Comparison of ENCODE assay signal across 17 cellular contexts in the genomic region with DNA sequence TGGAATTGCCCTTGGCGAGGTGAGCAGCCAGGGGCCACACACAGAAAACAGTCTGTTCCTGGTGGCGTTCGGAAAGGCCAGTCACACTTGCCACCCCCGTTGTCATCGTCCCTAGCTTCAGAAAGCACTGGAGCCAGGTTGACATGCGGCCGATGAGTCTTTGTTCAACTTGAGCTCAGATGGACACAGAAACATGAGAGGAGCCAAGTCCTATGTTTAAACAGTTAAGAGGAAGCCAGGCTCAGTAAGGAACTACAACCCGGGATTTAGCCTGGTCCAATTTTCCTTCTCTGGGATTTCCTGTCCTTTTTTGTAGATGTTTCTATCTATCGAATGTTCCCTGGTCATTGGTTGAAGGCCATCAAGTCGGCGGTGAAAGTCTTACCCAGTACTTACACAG. TPM values are rescaled to one million over a fixed set of nuclear protein-coding genes. Genes with fewer than 3 reads are reported as not detected.
DNase-seq lines count a peak whose midpoint lies in the region; TF ChIP-seq lines count a peak whose summit lies in the region.
"Had no signal": no experiment of that assay in that cellular context is flagged by ENCODE, and none has a peak within 500 bp of the region (broad histone marks: within the 10 kb centered on the region; RNA-seq: fewer than 3 reads in every experiment).

No MANE protein-coding gene starts in this region.

- WGBS in endodermal cell (ENCODE audit: insufficient coverage in 1 of 2, insufficient read length in 1 of 2), 2 experiments: 94 to 95% methylated on average over 11 of the region's 11 CpGs
- WGBS in liver: 53% methylated on average over 11 of the region's 11 CpGs

- peaks cover 47% of the 10 kb centered on the region for H3K4me1 Mint-ChIP-seq in endodermal cell
- peaks cover 85% of the 10 kb centered on the region for H3K4me1 Mint-ChIP-seq in nephron progenitor cell

- H3K9ac ChIP-seq in endodermal cell (ENCODE audit: extremely low read depth, low read length, poor library complexity, severe bottlenecking) (no peak overlapping the region), liver (ENCODE audit: low read depth in 1 of 2, low read length in 2 of 2) (no peak overlapping the region)

- no peaks in the 10 kb centered on the region for H3K9me3 ChIP-seq in WERI-Rb-1 (ENCODE audit: severe bottlenecking)
- H3K9me3 ChIP-seq in endodermal cell (ENCODE audit: control insufficient read depth, low read length): no peaks in the 10 kb centered on the region
- H3K9me3 ChIP-seq in liver (ENCODE audit: control insufficient read depth in 4 of 4, low read length in 3 of 4): no peaks in the 10 kb centered on the region
- H3K9me3 ChIP-seq: A549, Caco-2 had no signal

- TF ChIP-seq CTCF in WERI-Rb-1 (IDR thresholded peaks at IDR 0.05; ENCODE audit: low read depth, low read length): no peak
- TF ChIP-seq CTCF in endodermal cell (conservative IDR thresholded peaks at IDR 0.05): no peak
- TF ChIP-seq CTCF in liver (IDR thresholded peaks at IDR 0.05; ENCODE audit: low read depth, low read length, missing input control): no peak
- TF ChIP-seq CTCF in nephron progenitor cell (IDR thresholded peaks at IDR 0.05): no peak

- H3K27me3 Mint-ChIP-seq in endodermal cell (ENCODE audit: insufficient read depth) (peaks cover 11% of the 10 kb centered on the region), nephron progenitor cell (ENCODE audit: low read depth, poor library complexity) (no peaks in the 10 kb centered on the region)

- H3K27ac ChIP-seq in WERI-Rb-1: peak overlapping the region; percentile 2; the same call in 1 of the 2 replicates
- no peak overlapping the region for H3K27ac ChIP-seq in endodermal cell (ENCODE audit: low read depth, low read length)
- H3K27ac ChIP-seq in liver (ENCODE audit: low read depth in 1 of 2, low read length in 2 of 2): peak overlapping the region; percentile 2 to 47
- H3K27ac ChIP-seq: 22Rv1, A549, C4-2B had no signal

- H3K4me3 ChIP-seq in WERI-Rb-1 (ENCODE audit: low read depth, low read length) (no peak overlapping the region), endodermal cell (ENCODE audit: low read length) (no peak overlapping the region), liver (ENCODE audit: low read depth in 1 of 3, low read length in 3 of 3) (no peak overlapping the region)
- H3K4me3 ChIP-seq: A549, GM23338 had no signal

- DNase-seq in WERI-Rb-1 (no peak), endodermal cell (no peak), nephron progenitor cell (no peak), cerebellum (ENCODE audit: low spot score) (no peak), mucosa of gallbladder (ENCODE audit: low spot score) (no peak), NCI-H1092 (lab: John Stamatoyannopoulos, UW) (no peak), NCI-H748 treated with DMSO at 0.1 percent for 48 hours (lab: John Stamatoyannopoulos, UW) (no peak)
- DNase-seq: AML-193; Caco-2; CD4-positive, alpha-beta T cell; H9; IMR-90 had no signal

- TF ChIP-seq RAD21 in liver (IDR thresholded peaks at IDR 0.05): peak in 1 of 2 donors; percentile 25

- H3K9me3 Mint-ChIP-seq in endodermal cell: no peaks in the 10 kb centered on the region
- no peaks in the 10 kb centered on the region for H3K9me3 Mint-ChIP-seq in nephron progenitor cell
- H3K9me3 Mint-ChIP-seq: CD4-positive, alpha-beta T cell; GM23338; H9 had no signal

- H3K4me1 ChIP-seq in endodermal cell (ENCODE audit: control insufficient read depth, insufficient read depth, low read length) (peaks cover 14% of the 10 kb centered on the region), liver (ENCODE audit: control insufficient read depth in 4 of 4, insufficient read depth in 4 of 4, low read length in 3 of 4) (peaks cover 11 to 21% (median 14%) of the 10 kb centered on the region in 4 donors)
- H3K4me1 ChIP-seq: A549 had no signal

- peak overlapping the region; percentile 58 for H3K4me3 Mint-ChIP-seq in endodermal cell
- no peak overlapping the region for H3K4me3 Mint-ChIP-seq in nephron progenitor cell
- H3K4me3 Mint-ChIP-seq: CD4-positive, alpha-beta T cell; GM23338; H9 had no signal

- peaks cover 12% of the 10 kb centered on the region for H3K36me3 Mint-ChIP-seq in endodermal cell (ENCODE audit: low read depth)
- H3K36me3 Mint-ChIP-seq in nephron progenitor cell (ENCODE audit: low read depth): peaks cover 13% of the 10 kb centered on the region

- peak overlapping the region; percentile 46 for H3K27ac Mint-ChIP-seq in endodermal cell
- H3K27ac Mint-ChIP-seq in nephron progenitor cell: peak overlapping the region; percentile 74
- H3K27ac Mint-ChIP-seq: CD4-positive, alpha-beta T cell; GM23338 had no signal

- no peaks in the 10 kb centered on the region for H3K27me3 ChIP-seq in WERI-Rb-1 (ENCODE audit: insufficient read depth, low read depth, severe bottlenecking)
- H3K27me3 ChIP-seq in endodermal cell (ENCODE audit: control insufficient read depth, insufficient read depth, low read length, poor library complexity, severe bottlenecking): no peaks in the 10 kb centered on the region
- no peaks in the 10 kb centered on the region for H3K27me3 ChIP-seq in liver (ENCODE audit: control insufficient read depth in 4 of 4, insufficient read depth in 4 of 4, low read length in 3 of 4)

- H3K36me3 ChIP-seq in WERI-Rb-1: peaks cover 25% of the 10 kb centered on the region
- peaks cover 24% of the 10 kb centered on the region for H3K36me3 ChIP-seq in endodermal cell (ENCODE audit: control insufficient read depth, insufficient read depth, low read length)
- peaks cover 0 to 7% (median 2%) of the 10 kb centered on the region in 4 donors for H3K36me3 ChIP-seq in liver (ENCODE audit: control insufficient read depth in 4 of 4, insufficient read depth in 3 of 4, low read depth in 1 of 4, low read length in 3 of 4)

TF ChIP-seq in liver, 16 proteins besides CTCF, POLR2A, EP300 and RAD21:
- TF ChIP-seq, protein P1, sequence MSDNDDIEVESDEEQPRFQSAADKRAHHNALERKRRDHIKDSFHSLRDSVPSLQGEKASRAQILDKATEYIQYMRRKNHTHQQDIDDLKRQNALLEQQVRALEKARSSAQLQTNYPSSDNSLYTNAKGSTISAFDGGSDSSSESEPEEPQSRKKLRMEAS (IDR thresholded peaks at IDR 0.05): peak; percentile 52
- TF ChIP-seq FOXA1 (IDR thresholded peaks at IDR 0.05): no peak

RNA-seq across cellular contexts. Expression of a gene that starts 19.5 kb away (rescaled TPM):
- total RNA-seq in endodermal cell: 100 to 1,000 TPM; 122 to 172 TPM
- polyA plus RNA-seq in endodermal cell (2013, experiment 1 of 2): 49.8 TPM
- polyA plus RNA-seq in endodermal cell (2013, experiment 2 of 2): 45.5 TPM
- 10 to 100 TPM in 1 of 2 donors, 1 to 10 TPM in 1; 1.8 to 13.4 TPM for total RNA-seq in liver
- 10 to 100 TPM; 11.7 to 11.8 TPM for polyA plus RNA-seq in liver
- 5.0 TPM for total RNA-seq in cerebellum
- 1.2 TPM for total RNA-seq in mucosa of gallbladder
- total RNA-seq: Caco-2; CD4-positive, alpha-beta T cell had no signal

Comparison
In these comparisons a context has a peak if more than half of its experiments do, and no peak if none do; other contexts are left out.
1. RNA of a gene that starts 19.5 kb away (total RNA-seq): 122 to 172 TPM in endodermal cell; 1.8 to 13.4 TPM in liver, 5.0 TPM in cerebellum (single experiment) and 1.2 TPM in mucosa of gallbladder (single experiment); every median in the first group is over 4 times any median in the second.